In genomic region chr9:81722277-81722676, GRCh38 we compare ENCODE assay signal across 21 cellular contexts.
"Had no signal": no experiment of that assay in that cellular context is flagged by ENCODE, and none has a peak within 500 bp of the region (broad histone marks: within the 10 kb centered on the region; RNA-seq: fewer than 3 reads in every experiment).

No MANE protein-coding gene starts in this region.

- H3K4me3 ChIP-seq: SJSA1, SK-N-MC had no signal

- H3K27ac ChIP-seq: HL-60, SJSA1, SK-N-MC had no signal

- H3K27me3 ChIP-seq: SJSA1 had no signal

- DNase-seq: KBM-7, NCI-H1092, NCI-H1105 treated with DMSO at 0.1 percent for 48 hours, NCI-H1417 treated with DMSO at 0.1 percent for 48 hours, NCI-H146, NCI-H1694 treated with DMSO at 0.1 percent for 48 hours, NCI-H1930, NCI-H2081, NCI-H2107, NCI-H2227 treated with DMSO at 0.1 percent for 48 hours, NCI-H446, NCI-H510A, NCI-H524 treated with DMSO at 0.1 percent for 48 hours, NCI-H774, Right ventricle myocardium superior, RPMI8226, SIG-M5, SW 1271 had no signal

- H3K36me3 ChIP-seq: SJSA1 had no signal

- H3K9me3 ChIP-seq: SJSA1 had no signal
